In genomic region chr13:36817996-36818395, GRCh38 we compare ENCODE assay signal across 1 cellular context.
TF ChIP-seq lines count a peak whose summit lies in the region.

No MANE protein-coding gene starts in this region.

TF ChIP-seq in H1, 55 proteins besides CTCF, POLR2A, EP300 and RAD21 (continued from another document):
- TF ChIP-seq CHD1 (IDR thresholded peaks at IDR 0.05; ENCODE audit: low read depth, low read length): no peak
- TF ChIP-seq GTF2F1 (IDR thresholded peaks at IDR 0.05; ENCODE audit: borderline replicate concordance, low read depth, low read length): no peak
- no peak for TF ChIP-seq ATF3 (IDR thresholded peaks at IDR 0.05; ENCODE audit: insufficient read depth, low read depth, low read length)
- no peak for TF ChIP-seq KDM1A (IDR thresholded peaks at IDR 0.05; ENCODE audit: borderline replicate concordance, low read length)
- no peak for TF ChIP-seq MAFK (IDR thresholded peaks at IDR 0.05; ENCODE audit: low read depth, low read length)
